In the genomic region with DNA sequence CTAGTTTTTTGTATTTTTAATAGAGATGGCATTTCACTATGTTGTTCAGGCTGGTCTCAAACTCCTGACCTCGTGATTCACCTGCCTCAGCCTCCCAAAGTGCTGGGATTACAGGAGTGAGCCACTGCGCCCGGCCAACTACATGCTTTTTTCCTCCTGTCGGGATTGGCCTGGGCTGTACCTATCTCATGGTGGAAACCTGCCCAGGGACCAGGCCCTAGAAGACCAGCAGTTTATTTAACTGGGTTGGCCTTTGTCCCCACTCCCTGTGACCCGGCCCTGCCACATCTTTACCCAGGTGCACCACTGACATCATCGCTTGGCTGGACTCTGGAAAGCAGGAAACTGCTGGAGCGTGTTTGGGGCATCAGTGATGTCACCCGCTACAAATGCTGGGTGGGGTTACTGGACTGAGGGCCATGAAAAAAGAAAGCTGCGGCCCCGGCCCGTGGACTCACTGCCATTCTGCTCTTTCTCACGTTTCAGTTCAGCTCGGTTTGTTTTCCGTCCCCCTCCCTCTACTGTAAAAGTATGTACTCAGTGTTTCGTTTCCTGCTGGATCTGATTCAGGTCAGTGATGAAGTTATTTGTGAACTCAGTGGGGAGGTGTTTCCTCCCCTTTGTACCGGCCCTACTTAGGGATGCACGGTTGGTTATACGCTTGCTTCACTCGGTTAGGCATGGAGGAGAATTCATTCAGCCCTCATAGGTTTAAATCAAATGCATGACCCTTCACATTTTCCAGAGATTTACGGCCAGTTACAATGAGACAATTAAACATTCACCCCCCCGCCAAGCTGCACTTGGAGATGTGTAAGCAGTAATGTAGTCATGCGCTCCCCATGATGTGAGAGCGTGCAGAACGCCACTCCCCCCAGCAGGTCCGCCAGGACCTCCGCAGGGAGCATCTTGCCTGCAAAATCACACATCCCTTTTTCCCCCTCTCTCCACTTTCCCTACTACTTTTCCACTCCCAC, we compare ENCODE assay signal across 8 cellular contexts.
DNase-seq lines count a peak whose midpoint lies in the region; ATAC-seq, FAIRE-seq and TF ChIP-seq lines count a peak whose summit lies in the region.

No MANE protein-coding gene starts in this region.

- H3K4me1 ChIP-seq in ascending aorta (peaks cover 3 to 24% of the 10 kb centered on the region in 2 donors), kidney (ENCODE audit: control insufficient read depth in 1 of 2, insufficient read depth in 1 of 2, low read depth in 1 of 2, low read length in 2 of 2) (peaks cover 10 to 16% of the 10 kb centered on the region in 2 donors), transverse colon (peaks cover 0 to 25% (median 18%) of the 10 kb centered on the region in 4 donors)

- in situ Hi-C loops in transverse colon (cut with MboI; ENCODE audit: low pct_ligation_motif_present in 1 of 4, low pct_unique_long_range_greater_than_20kb in 1 of 4, low sequenced_read_pairs in 3 of 4), result no loop called here

- peak; percentile 40 for TF ChIP-seq POLR2A in transverse colon (IDR thresholded peaks at IDR 0.05)

- intact Hi-C loops in ascending aorta (cut with DNase I) (no loop called here), kidney (cut with DNase I) (no loop called here), transverse colon (cut with DNase I; ENCODE audit: low total_unique reads) (loop anchor here (10.0 kb wide), 1 partner anchor 200 kb away; no protein-coding TSS in a partner anchor)

- H3K27ac ChIP-seq in ascending aorta, result peak overlapping the region; percentile 81 to 83
- peak overlapping the region; percentile 89 to 91 for H3K27ac ChIP-seq in kidney (ENCODE audit: low read depth in 2 of 2, low read length in 2 of 2)
- peak overlapping the region; percentile 78 to 86 (median 82) for H3K27ac ChIP-seq in transverse colon

- TF ChIP-seq EP300 in transverse colon (IDR thresholded peaks at IDR 0.05; ENCODE audit: low read depth), result peak; percentile 41

- H3K9me3 ChIP-seq in ascending aorta (no peaks in the 10 kb centered on the region), kidney (ENCODE audit: control insufficient read depth in 1 of 2, low read length in 2 of 2) (no peaks in the 10 kb centered on the region), transverse colon (no peaks in the 10 kb centered on the region)

- H3K9ac ChIP-seq in kidney (ENCODE audit: low read length in 2 of 2), result peak overlapping the region in 1 of 2 donors; percentile 17

- TF ChIP-seq CTCF in ascending aorta (IDR thresholded peaks at IDR 0.05), result no peak
- no peak for TF ChIP-seq CTCF in kidney (IDR thresholded peaks at IDR 0.05; ENCODE audit: borderline replicate concordance, extremely low read depth, insufficient read depth)
- TF ChIP-seq CTCF in transverse colon (IDR thresholded peaks at IDR 0.05), result no peak

- H3K27me3 ChIP-seq in ascending aorta (no peaks in the 10 kb centered on the region), transverse colon (no peaks in the 10 kb centered on the region)

- no peak for FAIRE-seq in kidney (lab: Jason Lieb, UNC)

- peak overlapping the region in 1 of 2 donors; percentile 24 for H3K4me3 ChIP-seq in ascending aorta
- H3K4me3 ChIP-seq in kidney (ENCODE audit: low read length in 2 of 2), result peak overlapping the region; percentile 7 to 47
- peak overlapping the region in 3 of 4 donors; percentile 4 to 33 (median 11) for H3K4me3 ChIP-seq in transverse colon

- WGBS in transverse colon (ENCODE audit: low coverage in 1 of 2), 2 donors, result 35 to 44% methylated on average over 10 to 26 of the region's 26 CpGs

- DNase-seq in NCI-H1092 treated with DMSO at 0.1 percent for 48 hours (lab: John Stamatoyannopoulos, UW) (peak; percentile 47), ascending aorta (ENCODE audit: low spot score in 2 of 2) (peak; percentile 55 to 86), kidney (peak; percentile 94), transverse colon (peak; percentile 87), GF-D8 (lab: John Stamatoyannopoulos, UW) (no peak)
- DNase-seq in activated CD4-positive, CD25-positive, alpha-beta regulatory T cell treated with anti-CD3 and anti-CD28 coated beads, Interleukin-2, amount 50 U/mL, for 72 hours, result no peak

- no peaks in the 10 kb centered on the region for H3K36me3 ChIP-seq in ascending aorta
- no peaks in the 10 kb centered on the region for H3K36me3 ChIP-seq in kidney (ENCODE audit: control insufficient read depth in 1 of 2, insufficient read depth in 2 of 2, low read length in 2 of 2)
- no peaks in the 10 kb centered on the region for H3K36me3 ChIP-seq in transverse colon

- no peak for ATAC-seq in HG03159 (IDR thresholded peaks at IDR 0.05; ENCODE audit: unreplicated experiment)
- ATAC-seq in GM19397 (IDR thresholded peaks at IDR 0.05; ENCODE audit: unreplicated experiment), result no peak

Comparison
In these comparisons a context has a peak if more than half of its experiments do, and no peak if none do; other contexts are left out.
1. DNase-seq: peak in NCI-H1092 treated with DMSO at 0.1 percent for 48 hours (single experiment), ascending aorta (2 of 2), kidney (single experiment) and transverse colon (single experiment); none in activated CD4-positive, CD25-positive, alpha-beta regulatory T cell treated with anti-CD3 and anti-CD28 coated beads, Interleukin-2, amount 50 U/mL, for 72 hours (single experiment) and GF-D8 (single experiment).
2. Peak in every context shown above with its lines, with median percentiles within 50 percentile points of each other: H3K27ac ChIP-seq.